ENCODE assay signal across 14 cellular contexts in the genomic region with DNA sequence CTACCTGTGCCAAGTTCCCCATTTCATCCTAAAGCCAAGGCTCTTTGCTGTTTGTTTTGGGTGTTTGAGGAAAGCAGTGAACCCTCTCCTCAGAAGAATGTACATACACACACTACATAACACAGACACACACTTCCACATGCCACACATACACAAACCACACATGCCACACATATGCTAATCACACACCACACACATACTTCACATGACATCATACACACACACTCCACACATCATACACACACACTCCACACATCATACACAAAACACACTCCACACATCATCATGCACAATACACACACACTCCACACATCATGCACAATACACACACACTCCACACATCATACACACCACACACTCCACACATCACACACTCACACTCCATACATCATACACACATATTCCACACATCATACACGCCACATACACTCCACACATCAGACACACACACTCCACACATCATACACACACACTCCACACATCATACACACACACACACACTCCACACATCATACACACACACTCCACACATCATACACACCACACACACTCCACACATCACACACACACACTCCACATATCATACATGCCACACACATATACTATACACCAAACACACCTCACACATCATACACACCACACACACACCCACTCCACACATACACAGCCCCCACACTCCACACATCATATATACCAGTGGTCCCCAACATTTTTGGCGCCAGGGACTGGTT.
"Had no signal": no experiment of that assay in that cellular context is flagged by ENCODE, and none has a peak within 500 bp of the region (broad histone marks: within the 10 kb centered on the region; RNA-seq: fewer than 3 reads in every experiment).

No MANE protein-coding gene starts in this region.

- H3K9ac ChIP-seq: parathyroid adenoma had no signal

- H3K4me3 ChIP-seq: gastrocnemius medialis, heart left ventricle, thoracic aorta, uterus had no signal

- H3K27ac ChIP-seq: brain microvascular endothelial cell, epithelial cell of prostate, parathyroid adenoma, thoracic aorta had no signal

- H3K27me3 ChIP-seq: brain microvascular endothelial cell, gastrocnemius medialis, heart left ventricle, uterus had no signal

- H3K79me2 ChIP-seq: parathyroid adenoma had no signal

- H3K4me1 ChIP-seq: parathyroid adenoma had no signal

- ATAC-seq: gastrocnemius medialis; stimulated activated effector memory CD8-positive, alpha-beta T cell treated with anti-CD3 and anti-CD28 coated beads, Interleukin-12 subunit alpha, Interleukin-12 subunit beta, amount 100 ng/mL, for 72 hours had no signal

- H3K9me3 ChIP-seq: gastrocnemius medialis, heart left ventricle, thoracic aorta, uterus had no signal

- DNase-seq: activated CD4-positive, alpha-beta T cell treated with anti-CD3 and anti-CD28 coated beads, Interleukin-2, amount 10 ng/mL, durations not matched to agents 7 days and 5 days; activated gamma-delta T cell treated with Interleukin-2 at 50 U/mL for 16 hours; activated naive CD8-positive, alpha-beta T cell treated with anti-CD3 and anti-CD28 coated beads for 36 hours; amygdala; brain microvascular endothelial cell; effector CD8-positive, alpha-beta T cell; gastrocnemius medialis; heart left ventricle; naive B cell; uterus had no signal

- H3K36me3 ChIP-seq: brain microvascular endothelial cell, uterus had no signal

- H2AFZ ChIP-seq: parathyroid adenoma had no signal
